Comparison of ENCODE assay signal across 22 cellular contexts in genomic region chr9:4287386-4287785, GRCh38. TPM values are rescaled to one million over a fixed set of nuclear protein-coding genes. Genes with fewer than 3 reads are reported as not detected.
"Had no signal": no experiment of that assay in that cellular context is flagged by ENCODE, and none has a peak within 500 bp of the region (broad histone marks: within the 10 kb centered on the region; RNA-seq: fewer than 3 reads in every experiment).

No MANE protein-coding gene starts in this region.

- H3K36me3 Mint-ChIP-seq: IgD-negative memory B cell had no signal

- H3K27ac ChIP-seq: RWPE1 had no signal

- H3K27me3 ChIP-seq: MG63 had no signal

- H3K4me3 Mint-ChIP-seq: IgD-negative memory B cell had no signal

- H3K27ac Mint-ChIP-seq: IgD-negative memory B cell had no signal

- H3K36me3 ChIP-seq: MG63 had no signal

- H3K4me3 ChIP-seq: MG63 had no signal

- DNase-seq: KBM-7; MG63; NCI-H1092; NCI-H1105 treated with DMSO at 0.1 percent for 48 hours; NCI-H1417 treated with DMSO at 0.1 percent for 48 hours; NCI-H146; NCI-H1694 treated with DMSO at 0.1 percent for 48 hours; NCI-H1930; NCI-H2081; NCI-H2107; NCI-H2227 treated with DMSO at 0.1 percent for 48 hours; NCI-H524; NCI-H526 treated with DMSO at 0.1 percent for 48 hours; NCI-H748 treated with DMSO at 0.1 percent for 48 hours; NK-92 treated with Interleukin-12 subunit alpha and Interleukin-12 subunit beta, amount 100 ng/mL, for 24 hours; PC-3; SHP77; SK-N-SH; SW 1271 had no signal

- H3K9me3 ChIP-seq: MG63, SK-N-SH had no signal

- H3K9ac ChIP-seq: SK-N-SH had no signal

RNA-seq across cellular contexts. Expression of gene GLIS3, which starts 12.5 kb away (rescaled TPM):
- total RNA-seq: OCI-LY7 had no signal
- polyA plus RNA-seq: IgD-negative memory B cell had no signal
